ENCODE assay signal across 7 cellular contexts in the genomic region with DNA sequence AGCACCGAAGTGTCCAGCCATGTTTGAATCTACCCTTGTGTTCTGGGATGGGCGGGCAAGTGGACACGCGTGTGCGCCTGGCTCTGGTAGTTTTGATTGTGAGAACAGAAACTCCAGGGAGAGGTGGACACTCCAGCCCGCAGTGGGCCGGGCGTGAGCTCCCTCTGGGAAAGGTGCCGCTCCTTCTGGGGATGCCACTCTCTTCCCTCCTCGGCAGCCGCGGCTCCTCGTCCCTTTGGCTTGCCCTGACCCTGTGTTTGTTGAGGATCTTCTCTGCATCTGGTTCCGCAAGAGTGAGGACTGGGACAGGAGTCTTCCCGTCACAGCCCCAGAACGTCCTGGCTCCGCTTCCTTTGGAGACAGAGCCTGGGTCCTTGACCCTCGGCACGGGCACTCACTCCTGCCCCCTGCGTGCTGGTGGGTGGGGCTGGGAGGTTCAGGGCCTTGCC. TPM values are rescaled to one million over a fixed set of nuclear protein-coding genes. Genes with fewer than 3 reads are reported as not detected.
A peak's percentile ranks its signal among the peaks of the same experiment; 100 is the strongest.
DNase-seq lines count a peak whose midpoint lies in the region; ATAC-seq lines count a peak whose summit lies in the region.

No MANE protein-coding gene starts in this region.

- no peaks in the 10 kb centered on the region for H3K9me3 ChIP-seq in HUES48 (ENCODE audit: control insufficient read depth, insufficient read depth, low read length)
- H3K9me3 ChIP-seq in iPS-20b (ENCODE audit: insufficient read depth, low read depth, low read length), result no peaks in the 10 kb centered on the region

- H3K4me1 ChIP-seq in HUES48 (ENCODE audit: control insufficient read depth, insufficient read depth, low read length) (peaks cover 4% of the 10 kb centered on the region; the same call in 1 of the 2 replicates), iPS-20b (ENCODE audit: insufficient read depth, low read length) (peaks cover 3% of the 10 kb centered on the region; the same call in 1 of the 2 replicates)

- no peaks in the 10 kb centered on the region for H3K27me3 Mint-ChIP-seq in activated T-helper 1 cell treated with anti-CD3 and anti-CD28 coated beads, Interleukin-12 subunit alpha, Interleukin-12 subunit beta, Interleukin-2, Interleukin-4 antibody, amounts not matched to agents 30 ng/mL and 10 ng/mL and 1 ng/mL, durations not matched to agents 14 hours and 24 hours and 36 hours (ENCODE audit: insufficient read depth)
- H3K27me3 Mint-ChIP-seq in stimulated activated memory B cell treated with anti-CD40 and anti-IgM and Interleukin-4, amounts not matched to agents 10 μg/mL and 1 μg/mL and 100 μg/mL, for 72 hours, result no peaks in the 10 kb centered on the region

- H3K36me3 ChIP-seq in HUES48 (ENCODE audit: control insufficient read depth, insufficient read depth, low read length) (peaks cover 2% of the 10 kb centered on the region; the same call in 1 of the 2 replicates), iPS-20b (ENCODE audit: insufficient read depth, low read depth, low read length) (no peaks in the 10 kb centered on the region)

- H3K4me3 ChIP-seq in HUES48 (ENCODE audit: low read depth, low read length) (peak overlapping the region; percentile 100), iPS-20b (ENCODE audit: low read length) (peak overlapping the region; percentile 92)

- H3K27ac ChIP-seq in HUES48 (ENCODE audit: low read depth, low read length) (no peak overlapping the region), iPS-20b (ENCODE audit: low read length) (no peak overlapping the region)

- no peak for ATAC-seq in stimulated activated memory B cell treated with anti-CD40 and anti-IgM and Interleukin-4, amounts not matched to agents 10 μg/mL and 1 μg/mL and 100 μg/mL, for 72 hours
- ATAC-seq in GM19324 (IDR thresholded peaks at IDR 0.05; ENCODE audit: low FRiP score, unreplicated experiment), result no peak

- peak overlapping the region; percentile 91 for H3K27ac Mint-ChIP-seq in activated T-helper 1 cell treated with anti-CD3 and anti-CD28 coated beads, Interleukin-12 subunit alpha, Interleukin-12 subunit beta, Interleukin-2, Interleukin-4 antibody, amounts not matched to agents 30 ng/mL and 10 ng/mL and 1 ng/mL, durations not matched to agents 14 hours and 24 hours and 36 hours
- H3K27ac Mint-ChIP-seq in stimulated activated memory B cell treated with anti-CD40 and anti-IgM and Interleukin-4, amounts not matched to agents 10 μg/mL and 1 μg/mL and 100 μg/mL, for 72 hours, result peak overlapping the region; percentile 94

- H3K9me3 Mint-ChIP-seq in activated T-helper 1 cell treated with anti-CD3 and anti-CD28 coated beads, Interleukin-12 subunit alpha, Interleukin-12 subunit beta, Interleukin-2, Interleukin-4 antibody, amounts not matched to agents 30 ng/mL and 10 ng/mL and 1 ng/mL, durations not matched to agents 14 hours and 24 hours and 36 hours, result peaks cover under 1% of the 10 kb centered on the region
- H3K9me3 Mint-ChIP-seq in stimulated activated memory B cell treated with anti-CD40 and anti-IgM and Interleukin-4, amounts not matched to agents 10 μg/mL and 1 μg/mL and 100 μg/mL, for 72 hours, result no peaks in the 10 kb centered on the region

- H3K36me3 Mint-ChIP-seq in activated T-helper 1 cell treated with anti-CD3 and anti-CD28 coated beads, Interleukin-12 subunit alpha, Interleukin-12 subunit beta, Interleukin-2, Interleukin-4 antibody, amounts not matched to agents 30 ng/mL and 10 ng/mL and 1 ng/mL, durations not matched to agents 14 hours and 24 hours and 36 hours (ENCODE audit: low read depth), result peaks cover 23% of the 10 kb centered on the region
- peaks cover 5% of the 10 kb centered on the region for H3K36me3 Mint-ChIP-seq in stimulated activated memory B cell treated with anti-CD40 and anti-IgM and Interleukin-4, amounts not matched to agents 10 μg/mL and 1 μg/mL and 100 μg/mL, for 72 hours

- H3K9ac ChIP-seq in HUES48 (ENCODE audit: low read depth, low read length) (no peak overlapping the region), iPS-20b (ENCODE audit: low read depth, low read length) (peak overlapping the region; percentile 89; the same call in 1 of the 2 replicates)

- H3K4me1 Mint-ChIP-seq in activated T-helper 1 cell treated with anti-CD3 and anti-CD28 coated beads, Interleukin-12 subunit alpha, Interleukin-12 subunit beta, Interleukin-2, Interleukin-4 antibody, amounts not matched to agents 30 ng/mL and 10 ng/mL and 1 ng/mL, durations not matched to agents 14 hours and 24 hours and 36 hours (ENCODE audit: low read depth), result peaks cover 74% of the 10 kb centered on the region
- peaks cover 53% of the 10 kb centered on the region for H3K4me1 Mint-ChIP-seq in stimulated activated memory B cell treated with anti-CD40 and anti-IgM and Interleukin-4, amounts not matched to agents 10 μg/mL and 1 μg/mL and 100 μg/mL, for 72 hours

- H3K4me3 Mint-ChIP-seq in activated T-helper 1 cell treated with anti-CD3 and anti-CD28 coated beads, Interleukin-12 subunit alpha, Interleukin-12 subunit beta, Interleukin-2, Interleukin-4 antibody, amounts not matched to agents 30 ng/mL and 10 ng/mL and 1 ng/mL, durations not matched to agents 14 hours and 24 hours and 36 hours, result peak overlapping the region; percentile 92
- H3K4me3 Mint-ChIP-seq in stimulated activated memory B cell treated with anti-CD40 and anti-IgM and Interleukin-4, amounts not matched to agents 10 μg/mL and 1 μg/mL and 100 μg/mL, for 72 hours, result peak overlapping the region; percentile 78

- intact Hi-C loops in activated T-helper 1 cell treated with anti-CD3 and anti-CD28 coated beads, Interleukin-12 subunit alpha, Interleukin-12 subunit beta, Interleukin-2, Interleukin-4 antibody, amounts not matched to agents 30 ng/mL and 10 ng/mL and 1 ng/mL, durations not matched to agents 14 hours and 24 hours and 36 hours (cut with micrococcal nuclease), result no loop called here

- DNase-seq in activated T-helper 1 cell treated with anti-CD3 and anti-CD28 coated beads, Interleukin-12 subunit alpha, Interleukin-12 subunit beta, Interleukin-2, Interleukin-4 antibody, amounts not matched to agents 30 ng/mL and 10 ng/mL and 1 ng/mL, durations not matched to agents 14 hours and 24 hours and 36 hours (ENCODE audit: low spot score), result no peak
- no peak for DNase-seq in NCI-H2171 (lab: John Stamatoyannopoulos, UW)
- no peak for DNase-seq in NCI-H446 treated with DMSO at 0.1 percent for 48 hours (lab: John Stamatoyannopoulos, UW)

- H3K27me3 ChIP-seq in HUES48 (ENCODE audit: control insufficient read depth, insufficient read depth, low read length) (no peaks in the 10 kb centered on the region), iPS-20b (ENCODE audit: insufficient read depth, low read length) (no peaks in the 10 kb centered on the region)

RNA-seq across cellular contexts. Expression of gene CTDP1, which starts 1.3 kb away (rescaled TPM):
- total RNA-seq in activated T-helper 1 cell treated with anti-CD3 and anti-CD28 coated beads, Interleukin-12 subunit alpha, Interleukin-12 subunit beta, Interleukin-2, Interleukin-4 antibody, amounts not matched to agents 30 ng/mL and 10 ng/mL and 1 ng/mL, durations not matched to agents 14 hours and 24 hours and 36 hours, result 45.9 and 47.2 TPM in 2 replicates
